In the genomic region with DNA sequence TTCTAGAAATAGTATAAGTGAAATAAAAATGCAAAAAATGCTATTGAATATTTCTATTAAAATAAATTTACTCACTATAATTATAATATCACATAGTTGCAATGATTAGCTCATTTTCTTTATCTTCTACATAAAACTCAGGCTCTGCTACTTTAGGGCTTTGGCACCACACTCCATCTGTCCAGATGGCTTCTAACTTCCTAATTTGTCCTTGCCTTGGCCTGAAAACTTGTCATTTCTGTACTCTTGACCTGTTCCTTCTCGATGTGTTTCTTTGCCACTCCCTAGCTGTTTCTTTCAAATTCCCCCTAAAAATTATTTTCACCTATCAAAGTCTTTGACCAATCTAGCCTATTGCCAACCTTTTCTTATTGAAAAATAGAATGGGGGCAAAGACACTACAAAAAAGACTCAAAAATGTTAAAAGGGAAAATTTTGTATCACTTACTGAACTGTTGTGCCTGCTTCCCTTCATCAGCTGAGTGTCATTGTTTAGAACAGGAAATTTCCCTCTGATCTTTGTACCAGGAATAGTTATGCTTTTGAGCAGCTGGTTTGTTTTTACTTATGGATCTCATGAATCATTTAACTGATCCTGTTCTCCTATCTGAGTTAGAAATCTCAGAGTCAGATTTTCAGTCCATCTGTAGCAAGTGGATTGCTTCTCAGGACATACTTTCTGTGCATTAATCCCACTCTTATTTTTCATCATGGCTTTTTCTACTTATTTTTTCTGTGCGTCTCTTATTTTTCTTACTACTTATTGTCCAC, we compare ENCODE assay signal across 17 cellular contexts.
A peak's percentile ranks its signal among the peaks of the same experiment; 100 is the strongest.
DNase-seq lines count a peak whose midpoint lies in the region; ATAC-seq and TF ChIP-seq lines count a peak whose summit lies in the region.
"Had no signal": no experiment of that assay in that cellular context is flagged by ENCODE, and none has a peak within 500 bp of the region (broad histone marks: within the 10 kb centered on the region; RNA-seq: fewer than 3 reads in every experiment).

No MANE protein-coding gene starts in this region.

- intact Hi-C loops in left ventricle myocardium superior (cut with micrococcal nuclease) = no loop called here
- intact Hi-C loops in heart right ventricle (cut with DNase I) = no loop called here
- intact Hi-C loops in PC-3 (cut with micrococcal nuclease) = loop anchor here (1.0 kb wide), 1 partner anchor 9 kb away; no protein-coding TSS in a partner anchor

- H3K9ac ChIP-seq in PC-3 (ENCODE audit: low read length) = no peak overlapping the region
- H3K9ac ChIP-seq: GM23248 had no signal

- no peaks in the 10 kb centered on the region for H3K9me2 ChIP-seq in PC-3 (replicated peaks; ENCODE audit: low read length)

- H3K4me1 ChIP-seq in heart right ventricle = peaks cover 0 to 8% (median 0%) of the 10 kb centered on the region in 9 donors
- H3K4me1 ChIP-seq in neutrophil (ENCODE audit: control insufficient read depth in 1 of 2, insufficient read depth in 1 of 2, low read depth in 1 of 2, low read length in 1 of 2) = peaks cover 0 to 32% of the 10 kb centered on the region in 2 experiments
- H3K4me1 ChIP-seq in PC-3 (ENCODE audit: insufficient read depth, low read length) = no peaks in the 10 kb centered on the region
- H3K4me1 ChIP-seq: HAP-1 had no signal

- CTCF ChIA-PET in PC-3 (lab: Charles Lee) = no interaction called here

- H3K9me3 ChIP-seq in heart right ventricle (no peaks in the 10 kb centered on the region), neutrophil (no peaks in the 10 kb centered on the region), PC-3 (ENCODE audit: low read length) (no peaks in the 10 kb centered on the region)
- H3K9me3 ChIP-seq: HAP-1 had no signal

- POLR2A ChIA-PET in PC-3 (lab: Charles Lee; ENCODE audit: unreplicated experiment) = no interaction called here

- no peak overlapping the region for H3K4me3 ChIP-seq in heart right ventricle
- H3K4me3 ChIP-seq in neutrophil (ENCODE audit: low read depth in 1 of 2, low read length in 1 of 2) = no peak overlapping the region
- H3K4me3 ChIP-seq in PC-3 (ENCODE audit: low read length) = no peak overlapping the region
- H3K4me3 ChIP-seq: GM23248, HAP-1 had no signal

- 63 to 69% methylated on average over 2 of the region's 2 CpGs for WGBS in heart right ventricle, 2 donors

- no peaks in the 10 kb centered on the region for H4K20me1 ChIP-seq in PC-3 (ENCODE audit: low read length)

- H3K27ac ChIP-seq in heart right ventricle = no peak overlapping the region
- H3K27ac ChIP-seq in neutrophil = peak overlapping the region; percentile 20
- no peak overlapping the region for H3K27ac ChIP-seq in PC-3 (ENCODE audit: low read length)
- H3K27ac ChIP-seq: C4-2B, GM23248 had no signal

- H3K27me3 ChIP-seq in heart right ventricle (no peaks in the 10 kb centered on the region), neutrophil (no peaks in the 10 kb centered on the region), PC-3 (ENCODE audit: low read length) (no peaks in the 10 kb centered on the region)

- no peaks in the 10 kb centered on the region for H3K79me2 ChIP-seq in PC-3 (ENCODE audit: low read length)

- no peak overlapping the region for H3K4me2 ChIP-seq in PC-3 (ENCODE audit: low read length)

- DNase-seq in left ventricle myocardium superior = no peak
- DNase-seq in heart right ventricle = no peak
- peak; percentile 85 for DNase-seq in NCI-H446 treated with DMSO at 0.1 percent for 48 hours (lab: John Stamatoyannopoulos, UW)
- peak; percentile 40 for DNase-seq in cerebellum (ENCODE audit: low spot score)
- no peak for DNase-seq in ureter (ENCODE audit: low spot score)
- DNase-seq in iPS-NIHi7 (ENCODE audit: extremely low spot score) = no peak
- DNase-seq in PC-3 = no peak
- DNase-seq: DMS79, GM23248, KG1, NCI-H1105 treated with DMSO at 0.1 percent for 48 hours, NCI-H2029 treated with DMSO at 0.1 percent for 48 hours, NCI-H774, SW 1271 had no signal

- peak; percentile 54 for ATAC-seq in left ventricle myocardium superior
- no peak for ATAC-seq in heart right ventricle
- ATAC-seq in PC-3 = no peak

- TF ChIP-seq CTCF in heart right ventricle (IDR thresholded peaks at IDR 0.05) (no peak), neutrophil (IDR thresholded peaks at IDR 0.05) (no peak), PC-3 (conservative IDR thresholded peaks at IDR 0.05; ENCODE audit: low read depth, low read length) (no peak)

- no peak overlapping the region for H2AFZ ChIP-seq in PC-3 (ENCODE audit: low read length)
- H2AFZ ChIP-seq: GM23248 had no signal

- H3F3A ChIP-seq in PC-3 (ENCODE audit: low read length, unreplicated experiment) = no peaks in the 10 kb centered on the region

- H3K36me3 ChIP-seq in heart right ventricle (no peaks in the 10 kb centered on the region), neutrophil (no peaks in the 10 kb centered on the region), PC-3 (ENCODE audit: low read depth, low read length) (no peaks in the 10 kb centered on the region)
- H3K36me3 ChIP-seq: HAP-1 had no signal

- BruUV-seq in PC-3 (replicated peaks; lab: Mats Ljungman, UMichigan) = no TSS peak

Comparison
In these comparisons a context has a peak if more than half of its experiments do, and no peak if none do; other contexts are left out.
1. DNase-seq: peak in NCI-H446 treated with DMSO at 0.1 percent for 48 hours (single experiment) and cerebellum (single experiment); none in left ventricle myocardium superior (single experiment), heart right ventricle (0 of 2), ureter (single experiment), iPS-NIHi7 (single experiment) and PC-3 (single experiment).